ENCODE assay signal across 9 cellular contexts in genomic region chr2:241009601-241010530, GRCh38. TPM values are rescaled to one million over a fixed set of nuclear protein-coding genes. Genes with fewer than 3 reads are reported as not detected.
A peak's percentile ranks its signal among the peaks of the same experiment; 100 is the strongest.
DNase-seq lines count a peak whose midpoint lies in the region; TF ChIP-seq lines count a peak whose summit lies in the region.
"Had no signal": no experiment of that assay in that cellular context is flagged by ENCODE, and none has a peak within 500 bp of the region (broad histone marks: within the 10 kb centered on the region; RNA-seq: fewer than 3 reads in every experiment).

No MANE protein-coding gene starts in this region.

- CTCF ChIA-PET in CD4-positive, alpha-beta memory T cell (lab: Charles Lee; ENCODE audit: partially characterized antibody): interaction anchor here (1.0 to 1.4 kb wide), 3 partner anchors 26 to 95 kb away, joined by 3 to 6 read pairs (median 3); no protein-coding TSS in a partner anchor

- peaks cover 0 to 16% (median 13%) of the 10 kb centered on the region in 8 donors for H3K9me3 Mint-ChIP-seq in CD4-positive, alpha-beta memory T cell

- H2AFZ ChIP-seq in parathyroid adenoma: no peak overlapping the region

- intact Hi-C loops in CD4-positive, alpha-beta memory T cell (cut with micrococcal nuclease): no loop called here
- intact Hi-C loops in cardiac septum (cut with DNase I): no loop called here

- H3K4me1 Mint-ChIP-seq in CD4-positive, alpha-beta memory T cell: peaks cover 6 to 21% (median 7%) of the 10 kb centered on the region in 4 donors

- H3K4me3 ChIP-seq in CD4-positive, alpha-beta memory T cell (ENCODE audit: low read length in 2 of 2): peak overlapping the region in 1 of 2 donors; percentile 28
- H3K4me3 ChIP-seq in adipocyte (ENCODE audit: low read length) (peak overlapping the region; percentile 70), parathyroid adenoma (ENCODE audit: low read depth, low read length) (no peak overlapping the region)

- peaks cover 3 to 9% of the 10 kb centered on the region in 2 donors for H3K27me3 Mint-ChIP-seq in CD4-positive, alpha-beta memory T cell

- POLR2A ChIA-PET in CD4-positive, alpha-beta memory T cell (lab: Charles Lee; ENCODE audit: partially characterized antibody): interaction anchor here (0.7 to 1.2 kb wide), 3 partner anchors 39 to 95 kb away, joined by 3 read pairs; no protein-coding TSS in a partner anchor

- TF ChIP-seq CTCF in parathyroid adenoma (IDR thresholded peaks at IDR 0.05): no peak

- peak in 4 of 5 donors; percentile 31 to 53 (median 37) for DNase-seq in CD4-positive, alpha-beta memory T cell
- DNase-seq in NCI-H2107 (lab: John Stamatoyannopoulos, UW) (peak; percentile 25), adipocyte (ENCODE audit: low read depth) (peak; percentile 85), cardiac septum (ENCODE audit: low spot score) (peak; percentile 75), T-helper 9 cell (no peak), HuH-7 (ENCODE audit: low spot score) (no peak), RPMI8226 (no peak)

- H3K4me3 Mint-ChIP-seq in CD4-positive, alpha-beta memory T cell: peak overlapping the region in 7 of 8 donors; percentile 8 to 73 (median 58)

- no peaks in the 10 kb centered on the region for H3K36me3 ChIP-seq in CD4-positive, alpha-beta memory T cell (ENCODE audit: insufficient read depth, low read length)
- peaks cover 25% of the 10 kb centered on the region for H3K36me3 ChIP-seq in adipocyte (ENCODE audit: control insufficient read depth, insufficient read depth, low read length, severe bottlenecking)
- no peaks in the 10 kb centered on the region for H3K36me3 ChIP-seq in parathyroid adenoma (ENCODE audit: control insufficient read depth, insufficient read depth, low read length)

- H3K79me2 ChIP-seq in parathyroid adenoma: peaks cover 5% of the 10 kb centered on the region

- peak overlapping the region in 6 of 7 donors; percentile 25 to 70 (median 61) for H3K27ac Mint-ChIP-seq in CD4-positive, alpha-beta memory T cell

- H3K9ac ChIP-seq in adipocyte (ENCODE audit: low read length): peak overlapping the region; percentile 71
- H3K9ac ChIP-seq in parathyroid adenoma: no peak overlapping the region

- H3K9me3 ChIP-seq in CD4-positive, alpha-beta memory T cell (ENCODE audit: control insufficient read depth in 1 of 2, low read length in 2 of 2): no peaks in the 10 kb centered on the region
- H3K9me3 ChIP-seq in adipocyte (ENCODE audit: control insufficient read depth, low read length): peaks cover 13% of the 10 kb centered on the region
- no peaks in the 10 kb centered on the region for H3K9me3 ChIP-seq in parathyroid adenoma (ENCODE audit: control insufficient read depth, low read length)

- no peaks in the 10 kb centered on the region for H3K27me3 ChIP-seq in CD4-positive, alpha-beta memory T cell (ENCODE audit: insufficient read depth, low read length)
- H3K27me3 ChIP-seq in adipocyte (replicated peaks; ENCODE audit: control insufficient read depth, insufficient read depth, low read length) (no peaks in the 10 kb centered on the region), parathyroid adenoma (ENCODE audit: control insufficient read depth, insufficient read depth, low read length) (no peaks in the 10 kb centered on the region)

- no peak overlapping the region for H3K27ac ChIP-seq in CD4-positive, alpha-beta memory T cell (ENCODE audit: low read depth, low read length)
- peak overlapping the region; percentile 45 for H3K27ac ChIP-seq in parathyroid adenoma
- H3K27ac ChIP-seq: HL-60 had no signal

- H3K4me2 ChIP-seq in parathyroid adenoma (ENCODE audit: low read length): peak overlapping the region; percentile 35

- H3K4me1 ChIP-seq in CD4-positive, alpha-beta memory T cell (ENCODE audit: insufficient read depth, low read length): peaks cover 17% of the 10 kb centered on the region
- H3K4me1 ChIP-seq in adipocyte (ENCODE audit: control insufficient read depth, insufficient read depth, low read length) (peaks cover 18% of the 10 kb centered on the region), parathyroid adenoma (no peaks in the 10 kb centered on the region)

- H3K36me3 Mint-ChIP-seq in CD4-positive, alpha-beta memory T cell: peaks cover 0 to 4% of the 10 kb centered on the region in 2 donors

RNA-seq across cellular contexts. Expression of gene SNED1, which starts 11.4 kb away (rescaled TPM):
- 10 to 100 TPM; 85.2 to 90.1 TPM for total RNA-seq in CD4-positive, alpha-beta memory T cell
- 1 to 10 TPM; 1.6 to 3.2 TPM for polyA plus RNA-seq in CD4-positive, alpha-beta memory T cell
- 9.7 TPM for total RNA-seq in cardiac septum

Comparison
In these comparisons a context has a peak if more than half of its experiments do, and no peak if none do; other contexts are left out.
1. DNase-seq: peak in CD4-positive, alpha-beta memory T cell (4 of 5), NCI-H2107 (single experiment), adipocyte (single experiment) and cardiac septum (single experiment); none in T-helper 9 cell (single experiment), HuH-7 (single experiment) and RPMI8226 (single experiment).